20 cellular contexts compared by ENCODE assay signal in genomic region chr1:2249559-2249906, GRCh38. TPM values are rescaled to one million over a fixed set of nuclear protein-coding genes. Genes with fewer than 3 reads are reported as not detected.
DNase-seq lines count a peak whose midpoint lies in the region; ATAC-seq and TF ChIP-seq lines count a peak whose summit lies in the region.
"Had no signal": no experiment of that assay in that cellular context is flagged by ENCODE, and none has a peak within 500 bp of the region (broad histone marks: within the 10 kb centered on the region; RNA-seq: fewer than 3 reads in every experiment).

No MANE protein-coding gene starts in this region.

- peaks cover 46 to 88% (median 58%) of the 10 kb centered on the region in 3 donors for H3K4me1 Mint-ChIP-seq in CD8-positive, alpha-beta memory T cell
- peaks cover 37% of the 10 kb centered on the region for H3K4me1 Mint-ChIP-seq in progenitor cell of endocrine pancreas (ENCODE audit: low read depth)

- H3K27me3 Mint-ChIP-seq in CD8-positive, alpha-beta memory T cell: peaks cover 0 to 2% of the 10 kb centered on the region in 2 donors
- H3K27me3 Mint-ChIP-seq in progenitor cell of endocrine pancreas: no peaks in the 10 kb centered on the region

- H3K27me3 ChIP-seq in CD8-positive, alpha-beta memory T cell (ENCODE audit: insufficient read depth, low read length, poor library complexity, severe bottlenecking): no peaks in the 10 kb centered on the region
- no peaks in the 10 kb centered on the region for H3K27me3 ChIP-seq in hepatocyte
- H3K27me3 ChIP-seq in prostate gland (replicated peaks; ENCODE audit: insufficient read depth): no peaks in the 10 kb centered on the region
- no peaks in the 10 kb centered on the region for H3K27me3 ChIP-seq in brain microvascular endothelial cell (replicated peaks)
- H3K27me3 ChIP-seq: BLaER1, heart left ventricle, ovary, Peyer's patch had no signal

- H3K79me2 ChIP-seq in hepatocyte: peaks cover 97% of the 10 kb centered on the region

- peaks cover 2 to 13% (median 3%) of the 10 kb centered on the region in 5 donors for H3K9me3 Mint-ChIP-seq in CD8-positive, alpha-beta memory T cell
- no peaks in the 10 kb centered on the region for H3K9me3 Mint-ChIP-seq in progenitor cell of endocrine pancreas (ENCODE audit: low read depth)

- H3K4me1 ChIP-seq in CD8-positive, alpha-beta memory T cell (ENCODE audit: insufficient read depth, low read length): peaks cover 77% of the 10 kb centered on the region
- H3K4me1 ChIP-seq in hepatocyte (ENCODE audit: insufficient read depth) (peaks cover 62% of the 10 kb centered on the region), prostate gland (replicated peaks) (peaks cover 59% of the 10 kb centered on the region)

- H3K4me3 ChIP-seq in CD8-positive, alpha-beta memory T cell (ENCODE audit: low read length): no peak overlapping the region
- H3K4me3 ChIP-seq in hepatocyte (no peak overlapping the region), prostate gland (no peak overlapping the region), brain microvascular endothelial cell (ENCODE audit: low read depth, low read length) (no peak overlapping the region)
- H3K4me3 ChIP-seq: BLaER1, heart left ventricle, ovary had no signal

- in situ Hi-C loops in brain microvascular endothelial cell (cut with HindIII; ENCODE audit: low pct_ligation_motif_present, low sequenced_read_pairs): no loop called here

- H3K27ac Mint-ChIP-seq in CD8-positive, alpha-beta memory T cell: peak overlapping the region in 5 of 8 donors; percentile 7 to 75 (median 21)
- H3K27ac Mint-ChIP-seq in progenitor cell of endocrine pancreas: no peak overlapping the region

- H3K4me3 Mint-ChIP-seq in CD8-positive, alpha-beta memory T cell: peak overlapping the region in 1 of 7 donors; percentile 71
- H3K4me3 Mint-ChIP-seq in progenitor cell of endocrine pancreas (ENCODE audit: low read depth): no peak overlapping the region

- peaks cover 97% of the 10 kb centered on the region for H4K20me1 ChIP-seq in hepatocyte (ENCODE audit: insufficient read depth, poor library complexity, severe bottlenecking)

- CTCF ChIA-PET in CD8-positive, alpha-beta memory T cell (lab: Charles Lee): no interaction called here
- CTCF ChIA-PET in RWPE1 (lab: Yijun Ruan, JAX): no interaction called here

- POLR2A ChIA-PET in CD8-positive, alpha-beta memory T cell (lab: Charles Lee): no interaction called here
- POLR2A ChIA-PET in RWPE1 (lab: Yijun Ruan, JAX; ENCODE audit: low non-redundant PET): no interaction called here

- no peak for DNase-seq in CD8-positive, alpha-beta memory T cell
- DNase-seq in RWPE1 (ENCODE audit: low spot score) (no peak), hepatocyte (ENCODE audit: low spot score) (no peak), prostate gland (ENCODE audit: low spot score) (no peak), progenitor cell of endocrine pancreas (ENCODE audit: low spot score, unreplicated experiment) (no peak), brain microvascular endothelial cell (no peak)
- DNase-seq: activated gamma-delta T cell, dermis blood vessel endothelial cell, DMS79, kidney, NCI-H2107, NCI-H526 treated with DMSO at 0.1 percent for 48 hours, ovary, small intestine, SW 1271 had no signal

- TF ChIP-seq CTCF in RWPE1 (conservative IDR thresholded peaks at IDR 0.05; ENCODE audit: low read depth): no peak
- no peak for TF ChIP-seq CTCF in hepatocyte (IDR thresholded peaks at IDR 0.05; ENCODE audit: poor library complexity)
- TF ChIP-seq CTCF in prostate gland (IDR thresholded peaks at IDR 0.05): no peak
- TF ChIP-seq CTCF in progenitor cell of endocrine pancreas (IDR thresholded peaks at IDR 0.05; ENCODE audit: unreplicated experiment): no peak
- TF ChIP-seq CTCF in brain microvascular endothelial cell (IDR thresholded peaks at IDR 0.05; ENCODE audit: low read depth, low read length, missing control alignments): no peak

- H3K4me2 ChIP-seq in hepatocyte: peak overlapping the region; percentile 66

- intact Hi-C loops in prostate gland (cut with DNase I): no loop called here

- H3K9me2 ChIP-seq in hepatocyte (replicated peaks; ENCODE audit: insufficient read depth): no peaks in the 10 kb centered on the region

- H3K36me3 ChIP-seq in CD8-positive, alpha-beta memory T cell (ENCODE audit: insufficient read depth, low read length): peaks cover 4% of the 10 kb centered on the region
- H3K36me3 ChIP-seq in hepatocyte (replicated peaks; ENCODE audit: insufficient read depth, low read depth) (no peaks in the 10 kb centered on the region), prostate gland (no peaks in the 10 kb centered on the region), brain microvascular endothelial cell (replicated peaks) (peaks cover 6% of the 10 kb centered on the region)
- H3K36me3 ChIP-seq: ovary, Peyer's patch had no signal

- H3K27ac ChIP-seq in CD8-positive, alpha-beta memory T cell (ENCODE audit: low read depth, low read length): no peak overlapping the region
- H3K27ac ChIP-seq in RWPE1: peak overlapping the region; percentile 91
- peak overlapping the region; percentile 86 for H3K27ac ChIP-seq in hepatocyte
- H3K27ac ChIP-seq in prostate gland: peak overlapping the region; percentile 82 to 95
- no peak overlapping the region for H3K27ac ChIP-seq in brain microvascular endothelial cell
- H3K27ac ChIP-seq: BLaER1, ovary had no signal

- peaks cover 3% of the 10 kb centered on the region for H3K9me3 ChIP-seq in CD8-positive, alpha-beta memory T cell (ENCODE audit: low read length)
- H3K9me3 ChIP-seq in hepatocyte (ENCODE audit: low read depth) (no peaks in the 10 kb centered on the region), prostate gland (no peaks in the 10 kb centered on the region)
- H3K9me3 ChIP-seq: ovary, Peyer's patch had no signal

- ATAC-seq in HG02852 (IDR thresholded peaks at IDR 0.05; ENCODE audit: unreplicated experiment): no peak
- ATAC-seq in HG02759 (IDR thresholded peaks at IDR 0.05; ENCODE audit: unreplicated experiment): no peak

- no peak for TF ChIP-seq POLR2A in prostate gland (IDR thresholded peaks at IDR 0.05)

- peaks cover 4 to 51% (median 7%) of the 10 kb centered on the region in 3 donors for H3K36me3 Mint-ChIP-seq in CD8-positive, alpha-beta memory T cell
- H3K36me3 Mint-ChIP-seq in progenitor cell of endocrine pancreas (ENCODE audit: insufficient read depth): peaks cover 4% of the 10 kb centered on the region

- H2AFZ ChIP-seq in hepatocyte: no peak overlapping the region

- WGBS in hepatocyte (ENCODE audit: low lambda C conversion rate, missing lambda C conversion rate): 94% methylated on average over 8 of the region's 8 CpGs
- 59% methylated on average over 8 of the region's 8 CpGs for WGBS in prostate gland

RNA-seq across cellular contexts. Expression of gene SKI, which starts 21.4 kb away (rescaled TPM):
- 10 to 100 TPM; 35.9 to 38.4 TPM for total RNA-seq in CD8-positive, alpha-beta memory T cell
- polyA plus RNA-seq in CD8-positive, alpha-beta memory T cell: 0.94 TPM
- total RNA-seq in hepatocyte (17.1 and 21.9 TPM in 2 replicates), prostate gland (100 to 1,000 TPM in 1 of 2 donors, 10 to 100 TPM in 1; 46.2 to 114 TPM), progenitor cell of endocrine pancreas (56.2 and 59.4 TPM in 2 replicates)
- 5.1 and 6.9 TPM in 2 replicates for polyA plus RNA-seq in hepatocyte

RNA-seq across cellular contexts. Expression of gene FAAP20, which starts 55.0 kb away (rescaled TPM):
- total RNA-seq in CD8-positive, alpha-beta memory T cell: 10 to 100 TPM; 65.0 to 72.5 TPM
- polyA plus RNA-seq in CD8-positive, alpha-beta memory T cell: 66.4 TPM
- total RNA-seq in hepatocyte (24.9 and 36.6 TPM in 2 replicates), prostate gland (10 to 100 TPM; 55.9 to 70.4 TPM), progenitor cell of endocrine pancreas (74.3 and 77.9 TPM in 2 replicates)
- polyA plus RNA-seq in hepatocyte: 117 and 135 TPM in 2 replicates

Comparison
In these comparisons a context has a peak if more than half of its experiments do, and no peak if none do; other contexts are left out.
1. H3K27ac ChIP-seq: peak in RWPE1 (single experiment), hepatocyte (single experiment) and prostate gland (2 of 2); none in CD8-positive, alpha-beta memory T cell (single experiment) and brain microvascular endothelial cell (single experiment).